ENCODE assay signal across 21 cellular contexts in genomic region chr3:12420393-12420792, GRCh38.
DNase-seq lines count a peak whose midpoint lies in the region; ATAC-seq, FAIRE-seq and TF ChIP-seq lines count a peak whose summit lies in the region.
"Had no signal": no experiment of that assay in that cellular context is flagged by ENCODE, and none has a peak within 500 bp of the region (broad histone marks: within the 10 kb centered on the region; RNA-seq: fewer than 3 reads in every experiment).

No MANE protein-coding gene starts in this region.

- no peak overlapping the region for H3K4me3 Mint-ChIP-seq in T-helper 2 cell treated with Interferon-gamma antibody and Interleukin-4, amounts not matched to agents 5 μg/mL and 100 μg/mL, for 36 hours
- H3K4me3 Mint-ChIP-seq in activated T-helper 17 cell treated with anti-CD3 and anti-CD28 coated beads, Interleukin-2, amount 50 U/mL, for 72 hours: no peak overlapping the region
- H3K4me3 Mint-ChIP-seq: dendritic cell treated with granulocyte-macrophage colony-stimulating factor and Interleukin-4, amounts not matched to agents 40 ng/mL and 50 ng/mL, for 4 days; neural progenitor cell; stimulated activated naive CD8-positive, alpha-beta T cell treated with anti-CD3 and anti-CD28 coated beads, Interleukin-15, Interleukin-2, amounts not matched to agents 100 ng/mL and 50 ng/mL, for 24 hours had no signal

- FAIRE-seq in kidney (lab: Jason Lieb, UNC): no peak
- FAIRE-seq: GM12892, small intestine had no signal

- no peaks in the 10 kb centered on the region for H3K27me3 ChIP-seq in ACC112 (ENCODE audit: insufficient read depth, low read length)
- H3K27me3 ChIP-seq: neural progenitor cell had no signal

- no peaks in the 10 kb centered on the region for H3K9me3 ChIP-seq in kidney (ENCODE audit: control insufficient read depth in 1 of 2, low read length in 2 of 2)

- no peaks in the 10 kb centered on the region for H3K9me3 Mint-ChIP-seq in T-helper 2 cell treated with Interferon-gamma antibody and Interleukin-4, amounts not matched to agents 5 μg/mL and 100 μg/mL, for 36 hours
- no peaks in the 10 kb centered on the region for H3K9me3 Mint-ChIP-seq in activated T-helper 17 cell treated with anti-CD3 and anti-CD28 coated beads, Interleukin-2, amount 50 U/mL, for 72 hours
- H3K9me3 Mint-ChIP-seq: dendritic cell treated with granulocyte-macrophage colony-stimulating factor and Interleukin-4, amounts not matched to agents 40 ng/mL and 50 ng/mL, for 4 days; neural progenitor cell; stimulated activated naive CD8-positive, alpha-beta T cell treated with anti-CD3 and anti-CD28 coated beads, Interleukin-15, Interleukin-2, amounts not matched to agents 100 ng/mL and 50 ng/mL, for 24 hours had no signal

- intact Hi-C loops in kidney (cut with DNase I): no loop called here

- DNase-seq in T-helper 2 cell treated with Interferon-gamma antibody and Interleukin-4, amounts not matched to agents 5 μg/mL and 100 μg/mL, for 36 hours (ENCODE audit: low spot score): peak; percentile 54
- DNase-seq in T-helper 2 cell: no peak
- peak; percentile 59 for DNase-seq in stimulated activated CD4-positive, alpha-beta T cell treated with anti-CD3 and anti-CD28 coated beads, Interleukin-1b, Interleukin-23, amount 100 ng/mL, for 48 hours
- no peak for DNase-seq in NK-92 treated with Interleukin-12 subunit alpha and Interleukin-12 subunit beta, amount 100 ng/mL, for 24 hours (lab: John Stamatoyannopoulos, UW)
- DNase-seq in activated gamma-delta T cell treated with Interleukin-2 at 50 U/mL for 16 hours: no peak
- no peak for DNase-seq in kidney
- DNase-seq: amygdala, IMR-90, left ventricle myocardium superior, NCI-H2107, NCI-H510A, trophoblast cell had no signal

- no peak overlapping the region for H3K27ac Mint-ChIP-seq in T-helper 2 cell treated with Interferon-gamma antibody and Interleukin-4, amounts not matched to agents 5 μg/mL and 100 μg/mL, for 36 hours
- H3K27ac Mint-ChIP-seq in activated T-helper 17 cell treated with anti-CD3 and anti-CD28 coated beads, Interleukin-2, amount 50 U/mL, for 72 hours: peak overlapping the region; percentile 2
- H3K27ac Mint-ChIP-seq: dendritic cell treated with granulocyte-macrophage colony-stimulating factor and Interleukin-4, amounts not matched to agents 40 ng/mL and 50 ng/mL, for 4 days; neural progenitor cell; progenitor cell of endocrine pancreas; stimulated activated naive CD8-positive, alpha-beta T cell treated with anti-CD3 and anti-CD28 coated beads, Interleukin-15, Interleukin-2, amounts not matched to agents 100 ng/mL and 50 ng/mL, for 24 hours had no signal

- peak overlapping the region; percentile 5 for H3K4me3 ChIP-seq in ACC112 (ENCODE audit: low read depth, low read length)
- H3K4me3 ChIP-seq in kidney (ENCODE audit: low read length in 2 of 2): no peak overlapping the region
- H3K4me3 ChIP-seq: neural progenitor cell had no signal

- TF ChIP-seq CTCF in kidney (IDR thresholded peaks at IDR 0.05; ENCODE audit: borderline replicate concordance, extremely low read depth, insufficient read depth): no peak

- H3K27me3 Mint-ChIP-seq in T-helper 2 cell treated with Interferon-gamma antibody and Interleukin-4, amounts not matched to agents 5 μg/mL and 100 μg/mL, for 36 hours (ENCODE audit: low read depth): no peaks in the 10 kb centered on the region
- peaks cover 3% of the 10 kb centered on the region for H3K27me3 Mint-ChIP-seq in activated T-helper 17 cell treated with anti-CD3 and anti-CD28 coated beads, Interleukin-2, amount 50 U/mL, for 72 hours
- H3K27me3 Mint-ChIP-seq: dendritic cell treated with granulocyte-macrophage colony-stimulating factor and Interleukin-4, amounts not matched to agents 40 ng/mL and 50 ng/mL, for 4 days; progenitor cell of endocrine pancreas had no signal

- H3K27ac ChIP-seq in ACC112 (ENCODE audit: low read depth, low read length) (peak overlapping the region; percentile 38), kidney (ENCODE audit: low read depth in 2 of 2, low read length in 2 of 2) (no peak overlapping the region)
- H3K27ac ChIP-seq: 22Rv1, neural progenitor cell had no signal

- H3K36me3 ChIP-seq in ACC112 (ENCODE audit: insufficient read depth, low read length): peaks cover 10% of the 10 kb centered on the region; the same call in 1 of the 2 replicates
- H3K36me3 ChIP-seq in kidney (ENCODE audit: control insufficient read depth in 1 of 2, insufficient read depth in 2 of 2, low read length in 2 of 2): no peaks in the 10 kb centered on the region
- H3K36me3 ChIP-seq: neural progenitor cell had no signal

- H3K4me1 Mint-ChIP-seq in T-helper 2 cell treated with Interferon-gamma antibody and Interleukin-4, amounts not matched to agents 5 μg/mL and 100 μg/mL, for 36 hours (ENCODE audit: low read depth): peaks cover 15% of the 10 kb centered on the region
- H3K4me1 Mint-ChIP-seq in activated T-helper 17 cell treated with anti-CD3 and anti-CD28 coated beads, Interleukin-2, amount 50 U/mL, for 72 hours: peaks cover 24% of the 10 kb centered on the region

- ATAC-seq in activated T-helper 17 cell treated with anti-CD3 and anti-CD28 coated beads, Interleukin-2, amount 50 U/mL, for 72 hours (replicated peaks): peak; percentile 76
- ATAC-seq: left ventricle myocardium superior had no signal

- peak overlapping the region; percentile 3 for H2AFZ ChIP-seq in ACC112 (ENCODE audit: low read length, unreplicated experiment)
- H2AFZ ChIP-seq: neural progenitor cell had no signal

- H3K79me2 ChIP-seq in ACC112 (ENCODE audit: control insufficient read depth, insufficient read depth, low read length, unreplicated experiment): no peaks in the 10 kb centered on the region

- H3K9ac ChIP-seq in kidney (ENCODE audit: low read length in 2 of 2): no peak overlapping the region
- H3K9ac ChIP-seq: neural progenitor cell had no signal

- H3K4me1 ChIP-seq in ACC112 (ENCODE audit: control insufficient read depth, insufficient read depth, low read length, unreplicated experiment) (peaks cover 40% of the 10 kb centered on the region), kidney (ENCODE audit: control insufficient read depth in 1 of 2, insufficient read depth in 1 of 2, low read depth in 1 of 2, low read length in 2 of 2) (no peaks in the 10 kb centered on the region)
- H3K4me1 ChIP-seq: neural progenitor cell had no signal

- no peaks in the 10 kb centered on the region for H3K36me3 Mint-ChIP-seq in T-helper 2 cell treated with Interferon-gamma antibody and Interleukin-4, amounts not matched to agents 5 μg/mL and 100 μg/mL, for 36 hours (ENCODE audit: low read depth)
- no peaks in the 10 kb centered on the region for H3K36me3 Mint-ChIP-seq in activated T-helper 17 cell treated with anti-CD3 and anti-CD28 coated beads, Interleukin-2, amount 50 U/mL, for 72 hours (ENCODE audit: low read depth)
- H3K36me3 Mint-ChIP-seq: neural progenitor cell had no signal

Comparison
In these comparisons a context has a peak if more than half of its experiments do, and no peak if none do; other contexts are left out.
1. DNase-seq: peak in T-helper 2 cell treated with Interferon-gamma antibody and Interleukin-4, amounts not matched to agents 5 μg/mL and 100 μg/mL, for 36 hours (single experiment) and stimulated activated CD4-positive, alpha-beta T cell treated with anti-CD3 and anti-CD28 coated beads, Interleukin-1b, Interleukin-23, amount 100 ng/mL, for 48 hours (single experiment); none in T-helper 2 cell (0 of 5), NK-92 treated with Interleukin-12 subunit alpha and Interleukin-12 subunit beta, amount 100 ng/mL, for 24 hours (single experiment), activated gamma-delta T cell treated with Interleukin-2 at 50 U/mL for 16 hours (single experiment) and kidney (single experiment).